ENCODE assay signal across 10 cellular contexts in the genomic region with DNA sequence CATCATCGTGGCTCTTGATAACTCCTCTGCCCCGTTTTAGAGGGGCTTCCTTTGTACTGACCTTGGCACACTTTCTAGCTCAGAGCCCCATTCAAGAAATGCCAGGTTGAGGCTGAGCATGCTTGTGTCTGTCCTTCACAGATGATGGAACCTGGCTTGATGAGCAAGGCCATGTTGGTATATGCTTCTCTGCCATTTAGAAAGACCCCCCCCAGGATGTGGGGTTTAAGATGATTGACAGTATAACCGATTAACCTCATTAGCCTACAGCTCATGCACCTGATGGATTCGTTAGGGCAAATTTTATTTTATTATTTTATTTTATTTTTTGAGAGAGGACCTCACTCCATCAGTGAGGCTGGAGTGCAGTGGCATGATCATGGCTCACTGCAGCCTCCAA. TPM values are rescaled to one million over a fixed set of nuclear protein-coding genes. Genes with fewer than 3 reads are reported as not detected.
DNase-seq lines count a peak whose midpoint lies in the region; ATAC-seq and TF ChIP-seq lines count a peak whose summit lies in the region.
"Had no signal": no experiment of that assay in that cellular context is flagged by ENCODE, and none has a peak within 500 bp of the region (broad histone marks: within the 10 kb centered on the region; RNA-seq: fewer than 3 reads in every experiment).

No MANE protein-coding gene starts in this region.

- H3K9ac ChIP-seq in neuronal stem cell (ENCODE audit: low read depth, low read length, poor library complexity) = no peak overlapping the region

- no peak overlapping the region for H2BK15ac ChIP-seq in neuronal stem cell (ENCODE audit: low read length)

- H3K27ac ChIP-seq in adipose tissue (ENCODE audit: low read depth, low read length) (peak overlapping the region; percentile 57), neuronal stem cell (replicated peaks; ENCODE audit: low read length) (no peak overlapping the region)

- no peak overlapping the region for H3K18ac ChIP-seq in neuronal stem cell (ENCODE audit: low read length)

- peak; percentile 1 for ATAC-seq in HG02840 (IDR thresholded peaks at IDR 0.05; ENCODE audit: low FRiP score, unreplicated experiment)
- no peak for ATAC-seq in HG03378 (IDR thresholded peaks at IDR 0.05; ENCODE audit: unreplicated experiment)
- no peak for ATAC-seq in left cardiac atrium

- no peaks in the 10 kb centered on the region for H3K79me1 ChIP-seq in neuronal stem cell (ENCODE audit: low read depth, low read length)

- no peak overlapping the region for H2AK5ac ChIP-seq in neuronal stem cell (ENCODE audit: low read depth, low read length)

- 37 to 61% (median 43%) methylated on average over 4 of the region's 4 CpGs for WGBS in adipose tissue, 3 donors
- WGBS in neuronal stem cell (ENCODE audit: extremely low coverage in 2 of 2, insufficient read length in 2 of 2, insufficient replicate concordance in 1 of 2), 2 donors = no CpG with 5 or more reads among the region's 4 CpGs

- H3K4me1 ChIP-seq in neuronal stem cell (ENCODE audit: control insufficient read depth in 2 of 2, insufficient read depth in 1 of 2, low read depth in 1 of 2, low read length in 2 of 2) = no peaks in the 10 kb centered on the region

- H3K4me2 ChIP-seq in neuronal stem cell (ENCODE audit: insufficient read depth, low read length, poor library complexity, severe bottlenecking) = no peak overlapping the region

- intact Hi-C loops in left cardiac atrium (cut with DNase I) = no loop called here

- no peak for TF ChIP-seq CTCF in GM12864 (IDR thresholded peaks at IDR 0.05; ENCODE audit: low read depth, low read length, missing control alignments)

- H2AFZ ChIP-seq in neuronal stem cell (ENCODE audit: low read length) = peak overlapping the region; percentile 73

- H2BK5ac ChIP-seq in neuronal stem cell (ENCODE audit: low read length) = no peak overlapping the region

- H3K4me3 ChIP-seq in GM12864 (ENCODE audit: low read depth, low read length) (peak overlapping the region; percentile 9), neuronal stem cell (ENCODE audit: low read length in 2 of 2) (no peak overlapping the region)

- H2BK120ac ChIP-seq in neuronal stem cell (ENCODE audit: low read depth, low read length) = no peak overlapping the region

- no peaks in the 10 kb centered on the region for H3K36me3 ChIP-seq in neuronal stem cell (replicated peaks in 1 of 2; ENCODE audit: control insufficient read depth in 2 of 2, insufficient read depth in 2 of 2, low read length in 2 of 2)

- H4K91ac ChIP-seq in neuronal stem cell (ENCODE audit: low read depth, low read length, poor library complexity) = no peak overlapping the region

- H3K27me3 ChIP-seq in neuronal stem cell (ENCODE audit: control insufficient read depth in 3 of 3, insufficient read depth in 3 of 3, low read depth in 1 of 3, low read length in 3 of 3) = peaks cover 0 to 2% (median 0%) of the 10 kb centered on the region in 3 experiments

- H3K23ac ChIP-seq in neuronal stem cell (ENCODE audit: low read depth, low read length, poor library complexity) = no peak overlapping the region

- H3K14ac ChIP-seq in neuronal stem cell (ENCODE audit: low read length) = no peak overlapping the region

- H3K4ac ChIP-seq in neuronal stem cell (ENCODE audit: low read length) = no peak overlapping the region

- H4K8ac ChIP-seq in neuronal stem cell (ENCODE audit: low read depth, low read length) = no peak overlapping the region

- H3K9me3 ChIP-seq in neuronal stem cell (replicated peaks in 1 of 2; ENCODE audit: control insufficient read depth in 2 of 2, insufficient read depth in 1 of 2, low read depth in 1 of 2, low read length in 2 of 2) = no peaks in the 10 kb centered on the region

- DNase-seq in GM12864 (ENCODE audit: low read depth) = no peak
- DNase-seq in neuronal stem cell (ENCODE audit: low spot score) = no peak
- DNase-seq in mesenteric fat pad (ENCODE audit: low spot score) = no peak
- DNase-seq in epidermal melanocyte (ENCODE audit: insufficient read length, low spot score) = no peak
- no peak for DNase-seq in left cardiac atrium
- DNase-seq: DMS79 treated with DMSO at 0.1 percent for 48 hours, NCI-H1105 treated with DMSO at 0.1 percent for 48 hours had no signal

- H2BK12ac ChIP-seq in neuronal stem cell (ENCODE audit: low read length) = no peak overlapping the region

RNA-seq across cellular contexts. Expression of gene BATF, which starts 21.0 kb away (rescaled TPM):
- polyA plus RNA-seq in adipose tissue = 10 to 100 TPM in 1 of 3 donors, 1 to 10 TPM in 2; 1.2 to 17.2 (median 8.5) TPM
- not detected for polyA plus RNA-seq in neuronal stem cell (2013, experiment 1 of 2)
- not detected for polyA plus RNA-seq in neuronal stem cell (2013, experiment 2 of 2)
- total RNA-seq in mesenteric fat pad (8.1 TPM), left cardiac atrium (1 to 10 TPM; 1.8 to 2.3 TPM)

RNA-seq across cellular contexts. Expression of gene FLVCR2, which starts 35.2 kb away (rescaled TPM):
- 1 to 10 TPM; 1.2 to 5.1 (median 1.3) TPM for polyA plus RNA-seq in adipose tissue
- polyA plus RNA-seq in neuronal stem cell (2013, experiment 1 of 2) = 2.4 TPM
- polyA plus RNA-seq in neuronal stem cell (2013, experiment 2 of 2) = 2.0 TPM
- total RNA-seq in mesenteric fat pad (9.5 TPM), left cardiac atrium (1 to 10 TPM; 1.8 TPM)
